Comparison of ENCODE assay signal across 8 cellular contexts in genomic region chr21:32391755-32392154, GRCh38. TPM values are rescaled to one million over a fixed set of nuclear protein-coding genes. Genes with fewer than 3 reads are reported as not detected.
DNase-seq lines count a peak whose midpoint lies in the region; ATAC-seq and TF ChIP-seq lines count a peak whose summit lies in the region.

No MANE protein-coding gene starts in this region.

- no peak for DNase-seq in activated CD4-positive, alpha-beta T cell treated with anti-CD3 and anti-CD28 coated beads, Interleukin-2, amount 10 ng/mL, durations not matched to agents 7 days and 5 days
- DNase-seq in activated CD4-positive, alpha-beta T cell treated with anti-CD3 and anti-CD28 coated beads, Interleukin-2, amount 50 U/mL, for 48 hours, result no peak
- DNase-seq in activated naive CD4-positive, alpha-beta T cell treated with anti-CD3 and anti-CD28 coated beads, Interleukin-2, amount 50 U/mL, for 72 hours (ENCODE audit: low spot score in 2 of 2), result no peak
- no peak for DNase-seq in immature natural killer cell
- no peak for DNase-seq in stimulated activated naive CD8-positive, alpha-beta T cell treated with anti-CD3 and anti-CD28 coated beads, Interleukin-15, amount 100 ng/mL, for 72 hours
- no peak for DNase-seq in DMS79 treated with DMSO at 0.1 percent for 48 hours (lab: John Stamatoyannopoulos, UW)

- no peak overlapping the region for H3K27ac Mint-ChIP-seq in activated CD4-positive, alpha-beta T cell treated with anti-CD3 and anti-CD28 coated beads, Interleukin-2, amount 10 ng/mL, durations not matched to agents 7 days and 5 days
- peak overlapping the region; percentile 40 to 93 for H3K27ac Mint-ChIP-seq in activated naive CD4-positive, alpha-beta T cell treated with anti-CD3 and anti-CD28 coated beads, Interleukin-2, amount 50 U/mL, for 72 hours
- peak overlapping the region in 4 of 6 donors; percentile 39 to 81 (median 69) for H3K27ac Mint-ChIP-seq in immature natural killer cell
- peak overlapping the region in 1 of 2 donors; percentile 80 for H3K27ac Mint-ChIP-seq in stimulated activated naive CD8-positive, alpha-beta T cell treated with anti-CD3 and anti-CD28 coated beads, Interleukin-15, amount 100 ng/mL, for 72 hours

- peak overlapping the region; percentile 83 for H3K4me3 Mint-ChIP-seq in activated CD4-positive, alpha-beta T cell treated with anti-CD3 and anti-CD28 coated beads, Interleukin-2, amount 10 ng/mL, durations not matched to agents 7 days and 5 days
- peak overlapping the region; percentile 81 to 89 (median 87) for H3K4me3 Mint-ChIP-seq in immature natural killer cell
- H3K4me3 Mint-ChIP-seq in stimulated activated naive CD8-positive, alpha-beta T cell treated with anti-CD3 and anti-CD28 coated beads, Interleukin-15, amount 100 ng/mL, for 72 hours, result peak overlapping the region; percentile 86 to 91

- peaks cover 8% of the 10 kb centered on the region for H3K27me3 Mint-ChIP-seq in activated CD4-positive, alpha-beta T cell treated with anti-CD3 and anti-CD28 coated beads, Interleukin-2, amount 10 ng/mL, durations not matched to agents 7 days and 5 days
- peaks cover 2 to 12% (median 6%) of the 10 kb centered on the region in 3 donors for H3K27me3 Mint-ChIP-seq in immature natural killer cell (ENCODE audit: low read depth in 3 of 3)
- no peaks in the 10 kb centered on the region for H3K27me3 Mint-ChIP-seq in stimulated activated naive CD8-positive, alpha-beta T cell treated with anti-CD3 and anti-CD28 coated beads, Interleukin-15, amount 100 ng/mL, for 72 hours

- H3K9me3 Mint-ChIP-seq in activated CD4-positive, alpha-beta T cell treated with anti-CD3 and anti-CD28 coated beads, Interleukin-2, amount 10 ng/mL, durations not matched to agents 7 days and 5 days, result no peaks in the 10 kb centered on the region
- no peaks in the 10 kb centered on the region for H3K9me3 Mint-ChIP-seq in activated naive CD4-positive, alpha-beta T cell treated with anti-CD3 and anti-CD28 coated beads, Interleukin-2, amount 50 U/mL, for 72 hours
- no peaks in the 10 kb centered on the region for H3K9me3 Mint-ChIP-seq in immature natural killer cell
- no peaks in the 10 kb centered on the region for H3K9me3 Mint-ChIP-seq in stimulated activated naive CD8-positive, alpha-beta T cell treated with anti-CD3 and anti-CD28 coated beads, Interleukin-15, amount 100 ng/mL, for 72 hours

- no peak for TF ChIP-seq POLR2A in GM18505 (IDR thresholded peaks at IDR 0.05; ENCODE audit: borderline replicate concordance, extremely low read depth, insufficient read depth, insufficient read length)

- no peak for ATAC-seq in activated naive CD4-positive, alpha-beta T cell treated with anti-CD3 and anti-CD28 coated beads, Interleukin-2, amount 50 U/mL, for 72 hours
- ATAC-seq in stimulated activated naive CD8-positive, alpha-beta T cell treated with anti-CD3 and anti-CD28 coated beads, Interleukin-15, amount 100 ng/mL, for 72 hours, result no peak
- ATAC-seq in GM18505 (IDR thresholded peaks at IDR 0.05; ENCODE audit: unreplicated experiment) (no peak), HG02840 (IDR thresholded peaks at IDR 0.05; ENCODE audit: low FRiP score, unreplicated experiment) (no peak)

- CTCF ChIA-PET in activated CD4-positive, alpha-beta T cell treated with anti-CD3 and anti-CD28 coated beads, Interleukin-2, amount 10 ng/mL, durations not matched to agents 7 days and 5 days (lab: Charles Lee), result interaction anchor here (0.6 to 1.3 kb wide), 8 partner anchors 9 to 210 kb away, joined by 3 to 8 read pairs (median 4); no protein-coding TSS in a partner anchor

- peaks cover 58% of the 10 kb centered on the region for H3K4me1 Mint-ChIP-seq in activated CD4-positive, alpha-beta T cell treated with anti-CD3 and anti-CD28 coated beads, Interleukin-2, amount 10 ng/mL, durations not matched to agents 7 days and 5 days
- H3K4me1 Mint-ChIP-seq in immature natural killer cell, result peaks cover 32 to 50% of the 10 kb centered on the region in 2 donors
- H3K4me1 Mint-ChIP-seq in stimulated activated naive CD8-positive, alpha-beta T cell treated with anti-CD3 and anti-CD28 coated beads, Interleukin-15, amount 100 ng/mL, for 72 hours, result peaks cover 59% of the 10 kb centered on the region

- POLR2A ChIA-PET in activated CD4-positive, alpha-beta T cell treated with anti-CD3 and anti-CD28 coated beads, Interleukin-2, amount 10 ng/mL, durations not matched to agents 7 days and 5 days (lab: Charles Lee), result no interaction called here

- peaks cover 18% of the 10 kb centered on the region for H3K36me3 Mint-ChIP-seq in activated CD4-positive, alpha-beta T cell treated with anti-CD3 and anti-CD28 coated beads, Interleukin-2, amount 10 ng/mL, durations not matched to agents 7 days and 5 days (ENCODE audit: low read depth)
- peaks cover 29 to 36% of the 10 kb centered on the region in 2 donors for H3K36me3 Mint-ChIP-seq in activated naive CD4-positive, alpha-beta T cell treated with anti-CD3 and anti-CD28 coated beads, Interleukin-2, amount 50 U/mL, for 72 hours
- peaks cover 0 to 9% (median 7%) of the 10 kb centered on the region in 3 donors for H3K36me3 Mint-ChIP-seq in immature natural killer cell

RNA-seq across cellular contexts. Expression of gene URB1, which starts 1.1 kb away (rescaled TPM):
- total RNA-seq in activated CD4-positive, alpha-beta T cell treated with anti-CD3 and anti-CD28 coated beads, Interleukin-2, amount 10 ng/mL, durations not matched to agents 7 days and 5 days, result 10 to 100 TPM; 16.3 to 16.9 TPM
- 10 to 100 TPM; 20.5 to 25.3 TPM for total RNA-seq in activated naive CD4-positive, alpha-beta T cell treated with anti-CD3 and anti-CD28 coated beads, Interleukin-2, amount 50 U/mL, for 72 hours
- 1 to 10 TPM; 1.1 to 2.3 (median 1.3) TPM for polyA plus RNA-seq in immature natural killer cell

RNA-seq across cellular contexts. Expression of gene EVA1C, which starts 20.8 kb away (rescaled TPM):
- total RNA-seq in activated CD4-positive, alpha-beta T cell treated with anti-CD3 and anti-CD28 coated beads, Interleukin-2, amount 10 ng/mL, durations not matched to agents 7 days and 5 days, result 1 to 10 TPM; 4.8 to 5.4 TPM
- 10 to 100 TPM in 1 of 2 donors, 1 to 10 TPM in 1; 7.8 to 15.2 TPM for total RNA-seq in activated naive CD4-positive, alpha-beta T cell treated with anti-CD3 and anti-CD28 coated beads, Interleukin-2, amount 50 U/mL, for 72 hours
- polyA plus RNA-seq in immature natural killer cell, result 10 to 100 TPM in 2 of 3 donors, 1 to 10 TPM in 1; 9.0 to 33.8 (median 20.0) TPM
